Comparison of ENCODE assay signal across 1 cellular context in genomic region chr3:9843715-9844438, GRCh38.
TF ChIP-seq lines count a peak whose summit lies in the region.

A gene with protein sequence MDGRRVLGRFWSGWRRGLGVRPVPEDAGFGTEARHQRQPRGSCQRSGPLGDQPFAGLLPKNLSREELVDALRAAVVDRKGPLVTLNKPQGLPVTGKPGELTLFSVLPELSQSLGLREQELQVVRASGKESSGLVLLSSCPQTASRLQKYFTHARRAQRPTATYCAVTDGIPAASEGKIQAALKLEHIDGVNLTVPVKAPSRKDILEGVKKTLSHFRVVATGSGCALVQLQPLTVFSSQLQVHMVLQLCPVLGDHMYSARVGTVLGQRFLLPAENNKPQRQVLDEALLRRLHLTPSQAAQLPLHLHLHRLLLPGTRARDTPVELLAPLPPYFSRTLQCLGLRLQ (minus strand): TSS chr3:9844008. CDS start chr3:9843990, 18 bp downstream.

TF ChIP-seq in HEK293, 187 proteins besides CTCF, POLR2A, EP300 and RAD21 (continued from another document and continues in another):
- TF ChIP-seq, protein P1, sequence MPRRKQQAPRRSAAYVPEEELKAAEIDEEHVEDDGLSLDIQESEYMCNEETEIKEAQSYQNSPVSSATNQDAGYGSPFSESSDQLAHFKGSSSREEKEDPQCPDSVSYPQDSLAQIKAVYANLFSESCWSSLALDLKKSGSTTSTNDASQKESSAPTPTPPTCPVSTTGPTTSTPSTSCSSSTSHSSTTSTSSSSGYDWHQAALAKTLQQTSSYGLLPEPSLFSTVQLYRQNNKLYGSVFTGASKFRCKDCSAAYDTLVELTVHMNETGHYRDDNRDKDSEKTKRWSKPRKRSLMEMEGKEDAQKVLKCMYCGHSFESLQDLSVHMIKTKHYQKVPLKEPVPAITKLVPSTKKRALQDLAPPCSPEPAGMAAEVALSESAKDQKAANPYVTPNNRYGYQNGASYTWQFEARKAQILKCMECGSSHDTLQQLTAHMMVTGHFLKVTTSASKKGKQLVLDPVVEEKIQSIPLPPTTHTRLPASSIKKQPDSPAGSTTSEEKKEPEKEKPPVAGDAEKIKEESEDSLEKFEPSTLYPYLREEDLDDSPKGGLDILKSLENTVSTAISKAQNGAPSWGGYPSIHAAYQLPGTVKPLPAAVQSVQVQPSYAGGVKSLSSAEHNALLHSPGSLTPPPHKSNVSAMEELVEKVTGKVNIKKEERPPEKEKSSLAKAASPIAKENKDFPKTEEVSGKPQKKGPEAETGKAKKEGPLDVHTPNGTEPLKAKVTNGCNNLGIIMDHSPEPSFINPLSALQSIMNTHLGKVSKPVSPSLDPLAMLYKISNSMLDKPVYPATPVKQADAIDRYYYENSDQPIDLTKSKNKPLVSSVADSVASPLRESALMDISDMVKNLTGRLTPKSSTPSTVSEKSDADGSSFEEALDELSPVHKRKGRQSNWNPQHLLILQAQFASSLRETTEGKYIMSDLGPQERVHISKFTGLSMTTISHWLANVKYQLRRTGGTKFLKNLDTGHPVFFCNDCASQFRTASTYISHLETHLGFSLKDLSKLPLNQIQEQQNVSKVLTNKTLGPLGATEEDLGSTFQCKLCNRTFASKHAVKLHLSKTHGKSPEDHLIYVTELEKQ (tag by site-specific recombination; IDR thresholded peaks at IDR 0.05; ENCODE audit: borderline replicate concordance) = no peak
- TF ChIP-seq KLF16 (tag by site-specific recombination; IDR thresholded peaks at IDR 0.05) (peak; percentile 64; the same call in 1 of the 2 replicates), ZBTB7A (tag by site-specific recombination; IDR thresholded peaks at IDR 0.05; ENCODE audit: low read depth) (no peak), GLI2 (tag by site-specific recombination; IDR thresholded peaks at IDR 0.05; ENCODE audit: borderline replicate concordance, low read depth) (no peak), ZBTB17 (tag by site-specific recombination; IDR thresholded peaks at IDR 0.05) (peak; percentile 26), GFI1B (tag by site-specific recombination; IDR thresholded peaks at IDR 0.05) (no peak), ZNF623 (tag by site-specific recombination; IDR thresholded peaks at IDR 0.05) (no peak), ZNF426 (tag by site-specific recombination; IDR thresholded peaks at IDR 0.05) (no peak), KLF1 (tag by site-specific recombination; IDR thresholded peaks at IDR 0.05) (0 out of 2 replicates have a peak, but pooled peaks have one; percentile 19), ZNF791 (tag by site-specific recombination; IDR thresholded peaks at IDR 0.05) (no peak), YY1 (tag by site-specific recombination; IDR thresholded peaks at IDR 0.05) (no peak), HOXC10 (CRISPR knock-in tag; IDR thresholded peaks at IDR 0.05) (no peak), SETDB1 (IDR thresholded peaks at IDR 0.05; ENCODE audit: insufficient read length, low read length) (no peak), ZNF747 (tag by site-specific recombination; IDR thresholded peaks at IDR 0.05) (no peak), ZNF830 (tag by site-specific recombination; IDR thresholded peaks at IDR 0.05; ENCODE audit: low read depth) (no peak), ZNF157 (tag by site-specific recombination; IDR thresholded peaks at IDR 0.05) (no peak), ZSCAN16 (tag by site-specific recombination; IDR thresholded peaks at IDR 0.05) (no peak), PRDM1 (tag by site-specific recombination; IDR thresholded peaks at IDR 0.05) (no peak), FEZF1 (tag by site-specific recombination; IDR thresholded peaks at IDR 0.05) (no peak), ZNF658 (tag by site-specific recombination; IDR thresholded peaks at IDR 0.05) (no peak), SP2 (tag by site-specific recombination; IDR thresholded peaks at IDR 0.05) (peak; percentile 97), HOXD13 (CRISPR knock-in tag; IDR thresholded peaks at IDR 0.05; ENCODE audit: borderline replicate concordance) (no peak), ZNF184 (tag by site-specific recombination; IDR thresholded peaks at IDR 0.05) (0 out of 2 replicates have a peak, but pooled peaks have one; percentile 39), ZNF704 (tag by site-specific recombination; IDR thresholded peaks at IDR 0.05) (no peak), ZFHX2 (tag by site-specific recombination; conservative IDR thresholded peaks at IDR 0.05) (no peak), GLI4 (tag by site-specific recombination; IDR thresholded peaks at IDR 0.05) (no peak), ZNF701 (tag by site-specific recombination; IDR thresholded peaks at IDR 0.05) (no peak), PRDM10 (tag by site-specific recombination; IDR thresholded peaks at IDR 0.05) (0 out of 2 replicates have a peak, but pooled peaks have one; percentile 28), ZFP3 (tag by site-specific recombination; IDR thresholded peaks at IDR 0.05; ENCODE audit: low read depth) (no peak), ZNF138 (tag by site-specific recombination; IDR thresholded peaks at IDR 0.05; ENCODE audit: borderline replicate concordance) (no peak), ZNF624 (tag by site-specific recombination; IDR thresholded peaks at IDR 0.05) (no peak), ZNF391 (tag by site-specific recombination; IDR thresholded peaks at IDR 0.05; ENCODE audit: borderline replicate concordance, low read depth) (no peak), ZBTB11 (tag by site-specific recombination; conservative IDR thresholded peaks at IDR 0.05; ENCODE audit: low read depth) (no peak; the same call in 1 of the 2 replicates), ZNF585B (tag by site-specific recombination; IDR thresholded peaks at IDR 0.05) (no peak)
- TF ChIP-seq, protein P2, sequence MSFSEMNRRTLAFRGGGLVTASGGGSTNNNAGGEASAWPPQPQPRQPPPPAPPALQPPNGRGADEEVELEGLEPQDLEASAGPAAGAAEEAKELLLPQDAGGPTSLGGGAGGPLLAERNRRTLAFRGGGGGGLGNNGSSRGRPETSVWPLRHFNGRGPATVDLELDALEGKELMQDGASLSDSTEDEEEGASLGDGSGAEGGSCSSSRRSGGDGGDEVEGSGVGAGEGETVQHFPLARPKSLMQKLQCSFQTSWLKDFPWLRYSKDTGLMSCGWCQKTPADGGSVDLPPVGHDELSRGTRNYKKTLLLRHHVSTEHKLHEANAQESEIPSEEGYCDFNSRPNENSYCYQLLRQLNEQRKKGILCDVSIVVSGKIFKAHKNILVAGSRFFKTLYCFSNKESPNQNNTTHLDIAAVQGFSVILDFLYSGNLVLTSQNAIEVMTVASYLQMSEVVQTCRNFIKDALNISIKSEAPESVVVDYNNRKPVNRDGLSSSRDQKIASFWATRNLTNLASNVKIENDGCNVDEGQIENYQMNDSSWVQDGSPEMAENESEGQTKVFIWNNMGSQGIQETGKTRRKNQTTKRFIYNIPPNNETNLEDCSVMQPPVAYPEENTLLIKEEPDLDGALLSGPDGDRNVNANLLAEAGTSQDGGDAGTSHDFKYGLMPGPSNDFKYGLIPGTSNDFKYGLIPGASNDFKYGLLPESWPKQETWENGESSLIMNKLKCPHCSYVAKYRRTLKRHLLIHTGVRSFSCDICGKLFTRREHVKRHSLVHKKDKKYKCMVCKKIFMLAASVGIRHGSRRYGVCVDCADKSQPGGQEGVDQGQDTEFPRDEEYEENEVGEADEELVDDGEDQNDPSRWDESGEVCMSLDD (tag by site-specific recombination; IDR thresholded peaks at IDR 0.05) = no peak
- TF ChIP-seq, protein P3, sequence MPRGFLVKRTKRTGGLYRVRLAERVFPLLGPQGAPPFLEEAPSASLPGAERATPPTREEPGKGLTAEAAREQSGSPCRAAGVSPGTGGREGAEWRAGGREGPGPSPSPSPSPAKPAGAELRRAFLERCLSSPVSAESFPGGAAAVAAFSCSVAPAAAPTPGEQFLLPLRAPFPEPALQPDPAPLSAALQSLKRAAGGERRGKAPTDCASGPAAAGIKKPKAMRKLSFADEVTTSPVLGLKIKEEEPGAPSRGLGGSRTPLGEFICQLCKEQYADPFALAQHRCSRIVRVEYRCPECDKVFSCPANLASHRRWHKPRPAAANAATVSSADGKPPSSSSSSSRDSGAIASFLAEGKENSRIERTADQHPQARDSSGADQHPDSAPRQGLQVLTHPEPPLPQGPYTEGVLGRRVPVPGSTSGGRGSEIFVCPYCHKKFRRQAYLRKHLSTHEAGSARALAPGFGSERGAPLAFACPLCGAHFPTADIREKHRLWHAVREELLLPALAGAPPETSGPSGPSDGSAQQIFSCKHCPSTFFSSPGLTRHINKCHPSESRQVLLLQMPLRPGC (tag by site-specific recombination; IDR thresholded peaks at IDR 0.05) = no peak
- TF ChIP-seq, protein P4, sequence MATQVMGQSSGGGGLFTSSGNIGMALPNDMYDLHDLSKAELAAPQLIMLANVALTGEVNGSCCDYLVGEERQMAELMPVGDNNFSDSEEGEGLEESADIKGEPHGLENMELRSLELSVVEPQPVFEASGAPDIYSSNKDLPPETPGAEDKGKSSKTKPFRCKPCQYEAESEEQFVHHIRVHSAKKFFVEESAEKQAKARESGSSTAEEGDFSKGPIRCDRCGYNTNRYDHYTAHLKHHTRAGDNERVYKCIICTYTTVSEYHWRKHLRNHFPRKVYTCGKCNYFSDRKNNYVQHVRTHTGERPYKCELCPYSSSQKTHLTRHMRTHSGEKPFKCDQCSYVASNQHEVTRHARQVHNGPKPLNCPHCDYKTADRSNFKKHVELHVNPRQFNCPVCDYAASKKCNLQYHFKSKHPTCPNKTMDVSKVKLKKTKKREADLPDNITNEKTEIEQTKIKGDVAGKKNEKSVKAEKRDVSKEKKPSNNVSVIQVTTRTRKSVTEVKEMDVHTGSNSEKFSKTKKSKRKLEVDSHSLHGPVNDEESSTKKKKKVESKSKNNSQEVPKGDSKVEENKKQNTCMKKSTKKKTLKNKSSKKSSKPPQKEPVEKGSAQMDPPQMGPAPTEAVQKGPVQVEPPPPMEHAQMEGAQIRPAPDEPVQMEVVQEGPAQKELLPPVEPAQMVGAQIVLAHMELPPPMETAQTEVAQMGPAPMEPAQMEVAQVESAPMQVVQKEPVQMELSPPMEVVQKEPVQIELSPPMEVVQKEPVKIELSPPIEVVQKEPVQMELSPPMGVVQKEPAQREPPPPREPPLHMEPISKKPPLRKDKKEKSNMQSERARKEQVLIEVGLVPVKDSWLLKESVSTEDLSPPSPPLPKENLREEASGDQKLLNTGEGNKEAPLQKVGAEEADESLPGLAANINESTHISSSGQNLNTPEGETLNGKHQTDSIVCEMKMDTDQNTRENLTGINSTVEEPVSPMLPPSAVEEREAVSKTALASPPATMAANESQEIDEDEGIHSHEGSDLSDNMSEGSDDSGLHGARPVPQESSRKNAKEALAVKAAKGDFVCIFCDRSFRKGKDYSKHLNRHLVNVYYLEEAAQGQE (tag by site-specific recombination; IDR thresholded peaks at IDR 0.05) = no peak
- TF ChIP-seq, protein P5, sequence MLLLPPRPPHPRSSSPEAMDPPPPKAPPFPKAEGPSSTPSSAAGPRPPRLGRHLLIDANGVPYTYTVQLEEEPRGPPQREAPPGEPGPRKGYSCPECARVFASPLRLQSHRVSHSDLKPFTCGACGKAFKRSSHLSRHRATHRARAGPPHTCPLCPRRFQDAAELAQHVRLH (tag by site-specific recombination; IDR thresholded peaks at IDR 0.05) = no peak
